ENCODE assay signal across 16 cellular contexts in the genomic region with DNA sequence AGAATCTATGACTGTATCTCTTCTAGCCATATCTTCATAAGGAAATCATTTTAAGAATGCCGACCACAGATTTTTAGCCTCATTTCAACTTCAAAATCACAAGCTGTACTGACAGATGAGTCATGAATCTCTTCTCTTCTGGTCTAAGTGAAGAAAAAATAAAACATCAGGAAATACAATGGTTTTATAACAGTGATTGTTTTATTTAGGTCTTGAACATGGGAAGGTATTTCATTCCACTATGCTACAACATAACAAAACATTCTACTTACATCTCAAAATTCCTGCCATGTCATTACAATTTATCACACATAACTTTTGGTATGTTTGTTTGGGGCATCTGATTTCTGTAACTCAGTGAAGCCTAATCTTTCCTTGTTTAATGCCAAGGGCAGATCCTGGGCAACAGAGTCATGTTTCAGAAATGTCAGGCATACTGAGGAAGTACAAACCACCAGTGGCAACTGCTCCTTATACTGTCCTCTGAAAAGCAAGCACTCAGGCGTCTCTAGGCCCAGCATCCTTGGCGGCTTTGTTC.
DNase-seq lines count a peak whose midpoint lies in the region; FAIRE-seq and TF ChIP-seq lines count a peak whose summit lies in the region.
"Had no signal": no experiment of that assay in that cellular context is flagged by ENCODE, and none has a peak within 500 bp of the region (broad histone marks: within the 10 kb centered on the region; RNA-seq: fewer than 3 reads in every experiment).

No MANE protein-coding gene starts in this region.

- no peaks in the 10 kb centered on the region for H3K36me3 ChIP-seq in astrocyte (ENCODE audit: insufficient read depth, low read length)
- H3K36me3 ChIP-seq: cardiac muscle cell, thyroid gland had no signal

- DNase-seq in HT1080 (ENCODE audit: low read depth) (peak; percentile 86), astrocyte (ENCODE audit: low read depth) (peak; percentile 98), iris pigment epithelial cell (ENCODE audit: low read depth) (peak; percentile 91), superior temporal gyrus (ENCODE audit: extremely low spot score) (peak; percentile 32), erythroblast (lab: John Stamatoyannopoulos, UW) (no peak), NCI-H2171 (lab: John Stamatoyannopoulos, UW) (no peak), SK-N-DZ (ENCODE audit: low spot score) (no peak)
- DNase-seq: activated CD4-positive, alpha-beta T cell treated with anti-CD3 and anti-CD28 coated beads, Interleukin-2, amount 10 ng/mL, durations not matched to agents 24 days and 14 days; activated T-cell treated with anti-CD3 and anti-CD28 coated beads, Interleukin-2, amount 50 U/mL, for 4 hours; Caco-2; hypothalamus; NCI-H446; stimulated activated CD4-positive, alpha-beta T cell treated with anti-CD3 and anti-CD28 coated beads, Interleukin-15, amount 100 ng/mL, for 24 hours; T-helper 2 cell; thyroid gland had no signal

- peak overlapping the region; percentile 50 for H3K4me2 ChIP-seq in astrocyte (ENCODE audit: low read length)

- no peaks in the 10 kb centered on the region for H3K27me3 Mint-ChIP-seq in astrocyte (ENCODE audit: low read depth, unreplicated experiment)
- H3K27me3 Mint-ChIP-seq: activated CD4-positive, alpha-beta T cell treated with anti-CD3 and anti-CD28 coated beads, Interleukin-2, amount 10 ng/mL, durations not matched to agents 24 days and 14 days had no signal

- TF ChIP-seq POLR2A in erythroblast (IDR thresholded peaks at IDR 0.05; ENCODE audit: low read length): no peak

- no peaks in the 10 kb centered on the region for H3K79me2 ChIP-seq in astrocyte (ENCODE audit: insufficient read depth, low read length)

- H3K4me3 ChIP-seq in astrocyte (ENCODE audit: insufficient read depth, low read depth, low read length): no peak overlapping the region
- H3K4me3 ChIP-seq: cardiac muscle cell, thyroid gland had no signal

- H3K4me1 Mint-ChIP-seq in astrocyte (ENCODE audit: low read depth, unreplicated experiment): peaks cover 30% of the 10 kb centered on the region
- H3K4me1 Mint-ChIP-seq: activated CD4-positive, alpha-beta T cell treated with anti-CD3 and anti-CD28 coated beads, Interleukin-2, amount 10 ng/mL, durations not matched to agents 24 days and 14 days had no signal

- H3K36me3 Mint-ChIP-seq in astrocyte (ENCODE audit: low read depth, unreplicated experiment): no peaks in the 10 kb centered on the region

- peaks cover 16% of the 10 kb centered on the region for H3K4me1 ChIP-seq in astrocyte (ENCODE audit: insufficient read depth, low read length)
- H3K4me1 ChIP-seq: Caco-2, thyroid gland had no signal

- peak overlapping the region; percentile 68 for H3K9ac ChIP-seq in astrocyte (ENCODE audit: low read length)

- H3K27me3 ChIP-seq in astrocyte (ENCODE audit: insufficient read depth, low read length): no peaks in the 10 kb centered on the region
- H3K27me3 ChIP-seq: cardiac muscle cell, thyroid gland had no signal

- no peak overlapping the region for H3K4me3 Mint-ChIP-seq in astrocyte (ENCODE audit: unreplicated experiment)
- H3K4me3 Mint-ChIP-seq: activated CD4-positive, alpha-beta T cell treated with anti-CD3 and anti-CD28 coated beads, Interleukin-2, amount 10 ng/mL, durations not matched to agents 24 days and 14 days; activated T-cell treated with anti-CD3 and anti-CD28 coated beads, Interleukin-2, amount 50 U/mL, for 4 hours had no signal

- peak overlapping the region; percentile 96 for H3K27ac ChIP-seq in astrocyte (ENCODE audit: low read depth, low read length)
- H3K27ac ChIP-seq: cardiac muscle cell, thyroid gland had no signal

- H2AFZ ChIP-seq in astrocyte (ENCODE audit: low read depth, low read length): no peak overlapping the region

- H4K20me1 ChIP-seq in astrocyte (ENCODE audit: insufficient read depth, low read length): no peaks in the 10 kb centered on the region

- TF ChIP-seq CTCF in astrocyte (IDR thresholded peaks at IDR 0.05; ENCODE audit: insufficient read depth, low read depth, low read length): no peak

- peak overlapping the region; percentile 96 for H3K27ac Mint-ChIP-seq in astrocyte (ENCODE audit: unreplicated experiment)
- H3K27ac Mint-ChIP-seq: activated CD4-positive, alpha-beta T cell treated with anti-CD3 and anti-CD28 coated beads, Interleukin-2, amount 10 ng/mL, durations not matched to agents 24 days and 14 days had no signal

- H3K9me3 ChIP-seq in astrocyte (ENCODE audit: insufficient read depth, low read depth, low read length): no peaks in the 10 kb centered on the region
- H3K9me3 ChIP-seq: Caco-2, thyroid gland had no signal

- FAIRE-seq in astrocyte (lab: Jason Lieb, UNC): no peak

- no peaks in the 10 kb centered on the region for H3K9me3 Mint-ChIP-seq in astrocyte (ENCODE audit: unreplicated experiment)

Comparison
In these comparisons a context has a peak if more than half of its experiments do, and no peak if none do; other contexts are left out.
1. DNase-seq: peak in HT1080 (single experiment), astrocyte (single experiment), iris pigment epithelial cell (single experiment) and superior temporal gyrus (single experiment); none in erythroblast (0 of 2), NCI-H2171 (single experiment) and SK-N-DZ (single experiment).